Comparison of ENCODE assay signal across 14 cellular contexts in genomic region chr6:158756126-158756525, GRCh38.
"Had no signal": no experiment of that assay in that cellular context is flagged by ENCODE, and none has a peak within 500 bp of the region (broad histone marks: within the 10 kb centered on the region; RNA-seq: fewer than 3 reads in every experiment).

No MANE protein-coding gene starts in this region.

- H3K4me1 ChIP-seq: psoas muscle, upper lobe of right lung had no signal

- H3K4me3 ChIP-seq: heart left ventricle, left ventricle myocardium inferior, psoas muscle, sigmoid colon, suprapubic skin, upper lobe of right lung had no signal

- H3K27me3 Mint-ChIP-seq: activated naive CD8-positive, alpha-beta T cell treated with anti-CD3 and anti-CD28 coated beads for 36 hours; natural killer cell treated with Interleukin-12 subunit alpha and Interleukin-12 subunit beta and Interleukin-15 and Interleukin-18, amount 100 ng/mL, for 72 hours had no signal

- H3K9me3 ChIP-seq: heart left ventricle, left ventricle myocardium inferior, psoas muscle, sigmoid colon, suprapubic skin, upper lobe of right lung had no signal

- H3K4me1 Mint-ChIP-seq: activated naive CD8-positive, alpha-beta T cell treated with anti-CD3 and anti-CD28 coated beads for 36 hours had no signal

- DNase-seq: activated effector memory CD4-positive, alpha-beta T cell treated with anti-CD3 and anti-CD28 coated beads, Interleukin-2, amount 50 U/mL, for 16 hours; activated naive CD8-positive, alpha-beta T cell treated with anti-CD3 and anti-CD28 coated beads for 36 hours; foreskin melanocyte; left ventricle myocardium inferior; mesenchymal stem cell; occipital lobe; psoas muscle; sigmoid colon; stimulated activated CD4-positive, alpha-beta T cell treated with anti-CD3 and anti-CD28 coated beads, Interleukin-2, amount 100 ng/mL, for 24 hours; stimulated activated naive CD4-positive, alpha-beta T cell treated with Interleukin-2 at 50 U/mL for 16 hours; upper lobe of right lung had no signal

- H3K9me3 Mint-ChIP-seq: activated naive CD8-positive, alpha-beta T cell treated with anti-CD3 and anti-CD28 coated beads for 36 hours; natural killer cell treated with Interleukin-12 subunit alpha and Interleukin-12 subunit beta and Interleukin-15 and Interleukin-18, amount 100 ng/mL, for 72 hours had no signal

- H3K27ac ChIP-seq: heart left ventricle, left ventricle myocardium inferior, psoas muscle, sigmoid colon, suprapubic skin, upper lobe of right lung had no signal

- H3K4me3 Mint-ChIP-seq: activated naive CD8-positive, alpha-beta T cell treated with anti-CD3 and anti-CD28 coated beads for 36 hours; natural killer cell treated with Interleukin-12 subunit alpha and Interleukin-12 subunit beta and Interleukin-15 and Interleukin-18, amount 100 ng/mL, for 72 hours had no signal

- H3K27ac Mint-ChIP-seq: activated naive CD8-positive, alpha-beta T cell treated with anti-CD3 and anti-CD28 coated beads for 36 hours; natural killer cell treated with Interleukin-12 subunit alpha and Interleukin-12 subunit beta and Interleukin-15 and Interleukin-18, amount 100 ng/mL, for 72 hours had no signal

- H3K27me3 ChIP-seq: heart left ventricle, sigmoid colon, suprapubic skin, upper lobe of right lung had no signal

- H3K36me3 ChIP-seq: heart left ventricle, sigmoid colon, suprapubic skin, upper lobe of right lung had no signal

- ATAC-seq: heart left ventricle; natural killer cell treated with Interleukin-12 subunit alpha and Interleukin-12 subunit beta and Interleukin-15 and Interleukin-18, amount 100 ng/mL, for 72 hours; psoas muscle; upper lobe of right lung had no signal
